In the genomic region with DNA sequence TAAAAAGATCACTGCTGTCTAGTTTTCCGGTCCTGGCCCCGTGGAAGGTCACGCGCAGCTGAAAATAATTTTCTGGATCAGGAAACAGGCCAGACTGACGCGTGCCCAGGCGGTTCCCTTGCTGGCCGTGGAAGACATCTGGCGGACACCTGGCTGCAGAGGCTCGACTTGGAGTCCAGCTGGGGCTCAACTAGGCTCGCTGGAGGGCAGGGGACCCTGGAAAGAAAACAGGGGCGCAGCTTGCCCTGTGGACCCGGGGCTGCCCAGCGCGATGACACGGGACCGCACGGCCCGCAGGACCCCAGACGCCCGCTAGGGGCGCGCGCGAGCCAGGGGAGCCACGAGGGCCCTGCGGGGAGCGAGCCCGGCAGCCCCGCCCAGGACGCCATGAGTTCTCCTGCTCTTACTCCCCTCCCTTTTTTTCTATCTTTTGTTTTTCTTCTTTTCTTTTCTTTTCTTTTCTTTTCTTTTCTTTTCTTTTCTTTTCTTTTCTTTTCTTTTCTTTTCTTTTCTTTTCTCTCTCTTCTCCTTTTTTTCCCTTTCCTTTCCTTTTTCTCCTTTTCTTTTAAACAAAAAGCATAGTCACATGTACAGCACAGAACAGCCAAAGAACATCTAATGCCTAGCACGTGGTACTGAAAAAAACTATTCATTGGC, we compare ENCODE assay signal across 8 cellular contexts. TPM values are rescaled to one million over a fixed set of nuclear protein-coding genes. Genes with fewer than 3 reads are reported as not detected.
DNase-seq lines count a peak whose midpoint lies in the region; ATAC-seq and TF ChIP-seq lines count a peak whose summit lies in the region.

No MANE protein-coding gene starts in this region.

- DNase-seq in Caki2 (ENCODE audit: low read depth): peak; percentile 33
- peak; percentile 73 to 89 for DNase-seq in HAP-1 (ENCODE audit: low spot score in 2 of 2)
- peak; percentile 42 for DNase-seq in NCI-H2171 (lab: John Stamatoyannopoulos, UW)
- peak; percentile 94 for DNase-seq in activated CD8-positive, alpha-beta memory T cell treated with anti-CD3 and anti-CD28 coated beads for 24 hours
- peak; percentile 93 for DNase-seq in endodermal cell
- DNase-seq in stimulated activated CD8-positive, alpha-beta memory T cell treated with anti-CD3 and anti-CD28 coated beads, Interleukin-7, amount 100 ng/mL, for 4 hours (ENCODE audit: low read depth in 2 of 2): peak; percentile 51 to 67

- in situ Hi-C loops in Caki2 (cut with HindIII; ENCODE audit: low pct_unique_long_range_greater_than_20kb, low sequenced_read_pairs) (no loop called here), HAP-1 (cut with MboI; ENCODE audit: low sequenced_read_pairs) (no loop called here)

- no peaks in the 10 kb centered on the region for H3K4me1 Mint-ChIP-seq in endodermal cell

- 33 to 35% methylated on average over 22 to 32 of the region's 32 CpGs for WGBS in endodermal cell (ENCODE audit: insufficient coverage in 1 of 2, insufficient read length in 1 of 2), 2 experiments

- H3K9me3 ChIP-seq in HAP-1 (no peaks in the 10 kb centered on the region), endodermal cell (ENCODE audit: control insufficient read depth, low read length) (no peaks in the 10 kb centered on the region), mucosa of stomach (ENCODE audit: control insufficient read depth, low read length) (no peaks in the 10 kb centered on the region)

- peak; percentile 99 for TF ChIP-seq CTCF in endodermal cell (conservative IDR thresholded peaks at IDR 0.05)

- ATAC-seq in GM21619 (IDR thresholded peaks at IDR 0.05; ENCODE audit: unreplicated experiment): no peak

- H3K4me3 Mint-ChIP-seq in endodermal cell: no peak overlapping the region

- no peaks in the 10 kb centered on the region for H3K9me3 Mint-ChIP-seq in endodermal cell

- H3K27me3 Mint-ChIP-seq in endodermal cell (ENCODE audit: insufficient read depth): peaks cover 17% of the 10 kb centered on the region

- no peak overlapping the region for H3K27ac Mint-ChIP-seq in endodermal cell

- H3K36me3 ChIP-seq in HAP-1 (replicated peaks): no peaks in the 10 kb centered on the region
- no peaks in the 10 kb centered on the region for H3K36me3 ChIP-seq in endodermal cell (ENCODE audit: control insufficient read depth, insufficient read depth, low read length)
- H3K36me3 ChIP-seq in mucosa of stomach (ENCODE audit: control insufficient read depth, insufficient read depth, low read length): no peaks in the 10 kb centered on the region

- H3K4me3 ChIP-seq in HAP-1 (peak overlapping the region; percentile 26), endodermal cell (ENCODE audit: low read length) (no peak overlapping the region), mucosa of stomach (ENCODE audit: low read length) (no peak overlapping the region)

- no peaks in the 10 kb centered on the region for H3K36me3 Mint-ChIP-seq in endodermal cell (ENCODE audit: low read depth)

- H3K27me3 ChIP-seq in HAP-1 (ENCODE audit: low read depth) (no peaks in the 10 kb centered on the region), endodermal cell (ENCODE audit: control insufficient read depth, insufficient read depth, low read length, poor library complexity, severe bottlenecking) (peaks cover 4% of the 10 kb centered on the region), mucosa of stomach (ENCODE audit: control insufficient read depth, insufficient read depth, low read length) (no peaks in the 10 kb centered on the region)

- no peak overlapping the region for H3K9ac ChIP-seq in endodermal cell (ENCODE audit: extremely low read depth, low read length, poor library complexity, severe bottlenecking)
- peak overlapping the region; percentile 14 for H3K9ac ChIP-seq in mucosa of stomach (ENCODE audit: low read length)

- no peaks in the 10 kb centered on the region for H3K4me1 ChIP-seq in HAP-1
- H3K4me1 ChIP-seq in endodermal cell (ENCODE audit: control insufficient read depth, insufficient read depth, low read length): no peaks in the 10 kb centered on the region
- H3K4me1 ChIP-seq in mucosa of stomach (ENCODE audit: control insufficient read depth, insufficient read depth, low read length): no peaks in the 10 kb centered on the region

- no peak overlapping the region for H3K27ac ChIP-seq in endodermal cell (ENCODE audit: low read depth, low read length)

RNA-seq across cellular contexts. Expression of a gene that starts 43.2 kb away (rescaled TPM):
- 36.6 and 80.4 TPM in 2 replicates for total RNA-seq in Caki2 (2014; rRNA removed; shearing (Covaris generic); ENCODE audit: low replicate concordance)
- total RNA-seq in endodermal cell: 10 to 100 TPM; 58.3 to 59.2 TPM
- 48.0 TPM for polyA plus RNA-seq in endodermal cell (2013, experiment 1 of 2)
- polyA plus RNA-seq in endodermal cell (2013, experiment 2 of 2): 41.5 TPM

Comparison
In these comparisons a context has a peak if more than half of its experiments do, and no peak if none do; other contexts are left out.
1. DNase-seq: peak in every context shown above with its lines; median percentile 94 in activated CD8-positive, alpha-beta memory T cell treated with anti-CD3 and anti-CD28 coated beads for 24 hours; 93 in endodermal cell; 81 in HAP-1; 59 in stimulated activated CD8-positive, alpha-beta memory T cell treated with anti-CD3 and anti-CD28 coated beads, Interleukin-7, amount 100 ng/mL, for 4 hours; 42 in NCI-H2171; 33 in Caki2.